In the genomic region with DNA sequence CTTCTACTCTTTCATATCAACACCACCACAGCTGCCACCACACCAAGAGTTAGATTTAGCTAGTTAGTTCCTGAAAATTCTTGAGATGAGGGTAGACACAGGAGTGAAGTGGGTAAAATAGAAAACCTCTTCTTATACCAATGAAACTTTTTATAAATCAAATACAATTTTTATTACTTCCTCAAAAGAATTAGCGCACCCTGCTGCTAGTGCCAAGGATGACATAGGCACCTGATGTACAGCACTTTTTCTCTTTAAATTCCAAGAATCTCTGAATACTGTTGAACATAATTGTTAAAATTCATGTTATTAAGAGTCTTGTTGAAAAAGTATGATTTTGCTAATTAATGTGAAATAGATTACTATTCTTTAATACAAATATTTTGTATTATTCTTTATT, we compare ENCODE assay signal across 16 cellular contexts. TPM values are rescaled to one million over a fixed set of nuclear protein-coding genes. Genes with fewer than 3 reads are reported as not detected.
DNase-seq lines count a peak whose midpoint lies in the region; ATAC-seq and TF ChIP-seq lines count a peak whose summit lies in the region.
"Had no signal": no experiment of that assay in that cellular context is flagged by ENCODE, and none has a peak within 500 bp of the region (broad histone marks: within the 10 kb centered on the region; RNA-seq: fewer than 3 reads in every experiment).

No MANE protein-coding gene starts in this region.

- H3K23me2 ChIP-seq in H9 (ENCODE audit: insufficient read length, low read depth, low read length, poor library complexity, severe bottlenecking), result no peaks in the 10 kb centered on the region

- H3K36me3 Mint-ChIP-seq in H9 (ENCODE audit: insufficient read depth in 1 of 3, low read depth in 3 of 3), result peaks cover 0 to 14% (median 4%) of the 10 kb centered on the region in 3 experiments; a peak in 4 of 7 replicates
- H3K36me3 Mint-ChIP-seq in endodermal cell (ENCODE audit: low read depth), result peaks cover 7% of the 10 kb centered on the region
- H3K36me3 Mint-ChIP-seq in activated naive CD8-positive, alpha-beta T cell treated with anti-CD3 and anti-CD28 coated beads for 36 hours, result peaks cover 16% of the 10 kb centered on the region

- no peak overlapping the region for H2BK120ac ChIP-seq in H9 (ENCODE audit: low read depth, low read length, poor library complexity, severe bottlenecking)

- H4K5ac ChIP-seq in H9 (ENCODE audit: insufficient read length, low read depth, low read length), result no peak overlapping the region

- H3K27ac Mint-ChIP-seq in H9, result no peak overlapping the region
- H3K27ac Mint-ChIP-seq in endodermal cell, result no peak overlapping the region
- H3K27ac Mint-ChIP-seq in activated naive CD8-positive, alpha-beta T cell treated with anti-CD3 and anti-CD28 coated beads for 36 hours, result no peak overlapping the region
- H3K27ac Mint-ChIP-seq: activated CD8-positive, alpha-beta T cell treated with anti-CD3 and anti-CD28 coated beads, Interleukin-2, amount 10 ng/mL, durations not matched to agents 7 days and 5 days; B cell; naive thymus-derived CD4-positive, alpha-beta T cell had no signal

- peak; percentile 17; the same call in 1 of the 3 replicates for TF ChIP-seq CTCF in H9 (conservative IDR thresholded peaks at IDR 0.05)
- TF ChIP-seq CTCF in OCI-LY3 (IDR thresholded peaks at IDR 0.05; ENCODE audit: low read depth, low read length), result peak; percentile 47
- peak; percentile 28 for TF ChIP-seq CTCF in endodermal cell (conservative IDR thresholded peaks at IDR 0.05)

- no peaks in the 10 kb centered on the region for H3K4me1 Mint-ChIP-seq in H9
- H3K4me1 Mint-ChIP-seq in endodermal cell, result no peaks in the 10 kb centered on the region
- H3K4me1 Mint-ChIP-seq in activated naive CD8-positive, alpha-beta T cell treated with anti-CD3 and anti-CD28 coated beads for 36 hours, result no peaks in the 10 kb centered on the region
- H3K4me1 Mint-ChIP-seq: B cell; naive thymus-derived CD4-positive, alpha-beta T cell had no signal

- no peak overlapping the region for H2BK5ac ChIP-seq in H9 (ENCODE audit: insufficient read length, low read length)

- H3K14ac ChIP-seq in H9 (ENCODE audit: insufficient read depth, low read length), result no peak overlapping the region

- no peaks in the 10 kb centered on the region for H3K27me3 Mint-ChIP-seq in H9 (ENCODE audit: low read depth)
- H3K27me3 Mint-ChIP-seq in endodermal cell (ENCODE audit: insufficient read depth), result no peaks in the 10 kb centered on the region
- H3K27me3 Mint-ChIP-seq in activated naive CD8-positive, alpha-beta T cell treated with anti-CD3 and anti-CD28 coated beads for 36 hours, result no peaks in the 10 kb centered on the region
- H3K27me3 Mint-ChIP-seq: B cell; naive thymus-derived CD4-positive, alpha-beta T cell had no signal

- H3K4me3 ChIP-seq in OCI-LY3 (ENCODE audit: low read length), result no peak overlapping the region
- no peak overlapping the region for H3K4me3 ChIP-seq in endodermal cell (ENCODE audit: low read length)
- H3K4me3 ChIP-seq: gastrocnemius medialis, lower lobe of right lung, MG63 had no signal

- no peak overlapping the region for H3T11ph ChIP-seq in H9 (ENCODE audit: low read length)

- H4K91ac ChIP-seq in H9 (ENCODE audit: insufficient read length, low read depth, low read length), result no peak overlapping the region

- no peak overlapping the region for H2AK5ac ChIP-seq in H9 (ENCODE audit: insufficient read length, low read length)

- H3K36me3 ChIP-seq in OCI-LY3 (replicated peaks; ENCODE audit: low read depth, low read length) (peaks cover 5% of the 10 kb centered on the region), endodermal cell (ENCODE audit: control insufficient read depth, insufficient read depth, low read length) (peaks cover 5% of the 10 kb centered on the region)
- H3K36me3 ChIP-seq: gastrocnemius medialis, lower lobe of right lung, MG63 had no signal

- no peak overlapping the region for H3K56ac ChIP-seq in H9 (ENCODE audit: insufficient read length, low read depth, low read length)

- no peaks in the 10 kb centered on the region for H3K27me3 ChIP-seq in H9 (ENCODE audit: insufficient read depth, low read length)
- no peaks in the 10 kb centered on the region for H3K27me3 ChIP-seq in OCI-LY3 (ENCODE audit: low read depth, low read length)
- no peaks in the 10 kb centered on the region for H3K27me3 ChIP-seq in endodermal cell (ENCODE audit: control insufficient read depth, insufficient read depth, low read length, poor library complexity, severe bottlenecking)
- H3K27me3 ChIP-seq: gastrocnemius medialis, MG63 had no signal

- H4K20me1 ChIP-seq in H9 (ENCODE audit: control insufficient read depth, insufficient read depth, insufficient read length) (no peaks in the 10 kb centered on the region), OCI-LY3 (ENCODE audit: insufficient read depth, low read length) (no peaks in the 10 kb centered on the region)

- H3K4me2 ChIP-seq in H9 (ENCODE audit: insufficient read depth, insufficient read length, low read length) (no peak overlapping the region), OCI-LY3 (ENCODE audit: low read length) (no peak overlapping the region)

- H2BK20ac ChIP-seq in H9 (ENCODE audit: low read depth, low read length, poor library complexity, severe bottlenecking), result no peak overlapping the region

- H3K9ac ChIP-seq in H9 (ENCODE audit: extremely low read depth, insufficient read length, low read length) (no peak overlapping the region), OCI-LY3 (ENCODE audit: low read length) (no peak overlapping the region), endodermal cell (ENCODE audit: extremely low read depth, low read length, poor library complexity, severe bottlenecking) (no peak overlapping the region)

- H3K18ac ChIP-seq in H9 (ENCODE audit: insufficient read length, low read depth, low read length), result no peak overlapping the region

- H3K4me3 Mint-ChIP-seq in H9 (no peak overlapping the region), endodermal cell (no peak overlapping the region)
- H3K4me3 Mint-ChIP-seq in activated naive CD8-positive, alpha-beta T cell treated with anti-CD3 and anti-CD28 coated beads for 36 hours, result no peak overlapping the region
- H3K4me3 Mint-ChIP-seq: activated CD8-positive, alpha-beta T cell treated with anti-CD3 and anti-CD28 coated beads, Interleukin-2, amount 10 ng/mL, durations not matched to agents 7 days and 5 days; B cell; naive thymus-derived CD4-positive, alpha-beta T cell had no signal

- H3K4ac ChIP-seq in H9 (ENCODE audit: low read depth, low read length), result no peak overlapping the region

- H2BK12ac ChIP-seq in H9 (ENCODE audit: insufficient read length, low read depth, low read length), result no peak overlapping the region

- H3K79me2 ChIP-seq in H9 (ENCODE audit: insufficient read depth, low read length) (no peaks in the 10 kb centered on the region), OCI-LY3 (ENCODE audit: low read length) (no peaks in the 10 kb centered on the region)

- DNase-seq in ACHN (peak; percentile 6), H9 (no peak), endodermal cell (no peak), GF-D8 (lab: John Stamatoyannopoulos, UW) (no peak), dermis blood vessel endothelial cell (no peak)
- DNase-seq in activated naive CD8-positive, alpha-beta T cell treated with anti-CD3 and anti-CD28 coated beads for 36 hours, result no peak
- DNase-seq: activated CD8-positive, alpha-beta T cell treated with anti-CD3 and anti-CD28 coated beads, Interleukin-2, amount 10 ng/mL, durations not matched to agents 7 days and 5 days; DMS153; gastrocnemius medialis; lower lobe of right lung; MG63; naive thymus-derived CD4-positive, alpha-beta T cell; WERI-Rb-1 had no signal

- no peak overlapping the region for H2BK15ac ChIP-seq in H9 (ENCODE audit: low read depth, low read length)

- in situ Hi-C loops in ACHN (cut with HindIII; ENCODE audit: low pct_ligation_motif_present, low pct_unique_long_range_greater_than_20kb, low sequenced_read_pairs), result no loop called here

- no peaks in the 10 kb centered on the region for H3K9me3 Mint-ChIP-seq in H9
- H3K9me3 Mint-ChIP-seq in endodermal cell, result no peaks in the 10 kb centered on the region
- no peaks in the 10 kb centered on the region for H3K9me3 Mint-ChIP-seq in activated naive CD8-positive, alpha-beta T cell treated with anti-CD3 and anti-CD28 coated beads for 36 hours
- H3K9me3 Mint-ChIP-seq: naive thymus-derived CD4-positive, alpha-beta T cell had no signal

- H3K23ac ChIP-seq in H9 (ENCODE audit: insufficient read length, low read depth, low read length), result no peak overlapping the region

- H3K79me1 ChIP-seq in H9 (ENCODE audit: insufficient read depth, low read depth, low read length, poor library complexity, severe bottlenecking), result no peaks in the 10 kb centered on the region

- H3K27ac ChIP-seq in H9 (ENCODE audit: insufficient read length, low read depth, low read length) (no peak overlapping the region), OCI-LY3 (ENCODE audit: low read length) (no peak overlapping the region), endodermal cell (ENCODE audit: low read depth, low read length) (no peak overlapping the region)
- H3K27ac ChIP-seq: gastrocnemius medialis, lower lobe of right lung, WERI-Rb-1 had no signal

- no CpG with 5 or more reads among the region's 1 CpG for WGBS in H9 (ENCODE audit: extremely low coverage, insufficient read length, low lambda C conversion rate)
- 93% methylated on average over 1 of the region's 1 CpG; no CpG with 5 or more reads in 1 of the 2 experiments for WGBS in endodermal cell (ENCODE audit: insufficient coverage in 1 of 2, insufficient read length in 1 of 2), 2 experiments

- H4K8ac ChIP-seq in H9 (replicated peaks; ENCODE audit: insufficient read length, low read depth, low read length), result no peak overlapping the region

- ATAC-seq in HG02884 (IDR thresholded peaks at IDR 0.05; ENCODE audit: unreplicated experiment), result no peak
- ATAC-seq: activated CD8-positive, alpha-beta T cell treated with anti-CD3 and anti-CD28 coated beads, Interleukin-2, amount 10 ng/mL, durations not matched to agents 7 days and 5 days; gastrocnemius medialis; lower lobe of right lung; naive thymus-derived CD4-positive, alpha-beta T cell had no signal

- no peaks in the 10 kb centered on the region for H3K9me3 ChIP-seq in H9 (ENCODE audit: control insufficient read depth, low read depth, low read length)
- H3K9me3 ChIP-seq in OCI-LY3 (ENCODE audit: insufficient read depth, low read length), result no peaks in the 10 kb centered on the region
- no peaks in the 10 kb centered on the region for H3K9me3 ChIP-seq in endodermal cell (ENCODE audit: control insufficient read depth, low read length)
- H3K9me3 ChIP-seq: gastrocnemius medialis, lower lobe of right lung, MG63 had no signal

- no peaks in the 10 kb centered on the region for H3K4me1 ChIP-seq in H9 (ENCODE audit: insufficient read depth, low read length)
- 0 out of 2 replicates have a peak, but pooled peaks cover 3% of the 10 kb centered on the region for H3K4me1 ChIP-seq in OCI-LY3 (ENCODE audit: low read length)
- H3K4me1 ChIP-seq in endodermal cell (ENCODE audit: control insufficient read depth, insufficient read depth, low read length), result no peaks in the 10 kb centered on the region
- H3K4me1 ChIP-seq: gastrocnemius medialis, lower lobe of right lung had no signal

- no peak overlapping the region for H2AFZ ChIP-seq in H9 (ENCODE audit: low read length)
- H2AFZ ChIP-seq in OCI-LY3 (ENCODE audit: low read depth, low read length), result no peak overlapping the region

RNA-seq across cellular contexts. Expression of gene ZWINT, which starts 11.4 kb away (rescaled TPM):
- total RNA-seq in H9 (2021), result 99.1 and 101 TPM in 2 replicates
- total RNA-seq in endodermal cell, result 10 to 100 TPM; 62.0 to 83.5 TPM
- polyA plus RNA-seq in endodermal cell (2013, experiment 1 of 2), result 73.4 TPM
- polyA plus RNA-seq in endodermal cell (2013, experiment 2 of 2), result 65.7 TPM
- total RNA-seq in activated naive CD8-positive, alpha-beta T cell treated with anti-CD3 and anti-CD28 coated beads for 36 hours, result 100 to 1,000 TPM; 123 to 130 TPM
- 28.8 and 67.1 TPM in 2 replicates for total RNA-seq in dermis blood vessel endothelial cell
